2 cellular contexts compared by ENCODE assay signal in genomic region chr2:202717598-202718310, GRCh38.
TF ChIP-seq lines count a peak whose summit lies in the region.

No MANE protein-coding gene starts in this region.

TF ChIP-seq in IMR-90, 13 proteins besides CTCF, POLR2A, EP300 and RAD21:
- TF ChIP-seq RFX5 (IDR thresholded peaks at IDR 0.05; ENCODE audit: low read depth, low read length) (no peak), CHD1 (IDR thresholded peaks at IDR 0.05; ENCODE audit: low read depth, low read length) (no peak), MXI1 (IDR thresholded peaks at IDR 0.05; ENCODE audit: borderline replicate concordance, low read depth, low read length) (no peak), SMC3 (IDR thresholded peaks at IDR 0.05; ENCODE audit: low read depth, low read length) (no peak), NFE2L2 (IDR thresholded peaks at IDR 0.05; ENCODE audit: low read depth, low read length) (no peak), MAFK (IDR thresholded peaks at IDR 0.05; ENCODE audit: low read depth, low read length) (no peak), RCOR1 (IDR thresholded peaks at IDR 0.05; ENCODE audit: insufficient replicate concordance, low read length) (no peak), FOS (IDR thresholded peaks at IDR 0.05; ENCODE audit: low read depth, low read length) (no peak), MAZ (IDR thresholded peaks at IDR 0.05; ENCODE audit: borderline replicate concordance, low read depth, low read length) (no peak), ELK1 (IDR thresholded peaks at IDR 0.05; ENCODE audit: borderline replicate concordance, low read depth, low read length) (no peak), BHLHE40 (IDR thresholded peaks at IDR 0.05; ENCODE audit: low read depth, low read length) (no peak), USF2 (IDR thresholded peaks at IDR 0.05; ENCODE audit: low read depth, low read length) (no peak), CEBPB (IDR thresholded peaks at IDR 0.05; ENCODE audit: low read depth, low read length) (no peak)
TF ChIP-seq in IMR-90: peak in this region for 0.

TF ChIP-seq in GM12878, 131 proteins besides CTCF, POLR2A, EP300 and RAD21:
- TF ChIP-seq NKRF (conservative IDR thresholded peaks at IDR 0.05) (no peak), SPI1 (IDR thresholded peaks at IDR 0.05; ENCODE audit: borderline replicate concordance, insufficient read depth, low read depth, low read length) (no peak), MEF2B (IDR thresholded peaks at IDR 0.05; ENCODE audit: partially characterized antibody, poor library complexity, severe bottlenecking) (no peak), CHD2 (IDR thresholded peaks at IDR 0.05; ENCODE audit: borderline replicate concordance, low read depth, low read length) (no peak)
- TF ChIP-seq, protein P1, sequence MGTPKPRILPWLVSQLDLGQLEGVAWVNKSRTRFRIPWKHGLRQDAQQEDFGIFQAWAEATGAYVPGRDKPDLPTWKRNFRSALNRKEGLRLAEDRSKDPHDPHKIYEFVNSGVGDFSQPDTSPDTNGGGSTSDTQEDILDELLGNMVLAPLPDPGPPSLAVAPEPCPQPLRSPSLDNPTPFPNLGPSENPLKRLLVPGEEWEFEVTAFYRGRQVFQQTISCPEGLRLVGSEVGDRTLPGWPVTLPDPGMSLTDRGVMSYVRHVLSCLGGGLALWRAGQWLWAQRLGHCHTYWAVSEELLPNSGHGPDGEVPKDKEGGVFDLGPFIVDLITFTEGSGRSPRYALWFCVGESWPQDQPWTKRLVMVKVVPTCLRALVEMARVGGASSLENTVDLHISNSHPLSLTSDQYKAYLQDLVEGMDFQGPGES (IDR thresholded peaks at IDR 0.05) = no peak
